30 cellular contexts compared by ENCODE assay signal in genomic region chr11:77055056-77055680, GRCh38. TPM values are rescaled to one million over a fixed set of nuclear protein-coding genes. Genes with fewer than 3 reads are reported as not detected.
A peak's percentile ranks its signal among the peaks of the same experiment; 100 is the strongest.
DNase-seq lines count a peak whose midpoint lies in the region; ATAC-seq, FAIRE-seq and TF ChIP-seq lines count a peak whose summit lies in the region.
"Had no signal": no experiment of that assay in that cellular context is flagged by ENCODE, and none has a peak within 500 bp of the region (broad histone marks: within the 10 kb centered on the region; RNA-seq: fewer than 3 reads in every experiment).

No MANE protein-coding gene starts in this region.

- H3K9me3 ChIP-seq in K562 (replicated peaks; ENCODE audit: control insufficient read depth, insufficient read depth, low read depth, low read length) (no peaks in the 10 kb centered on the region), neuronal stem cell (replicated peaks in 1 of 2; ENCODE audit: control insufficient read depth in 2 of 2, insufficient read depth in 1 of 2, low read depth in 1 of 2, low read length in 2 of 2) (peaks cover 7 to 8% of the 10 kb centered on the region in 2 donors)

- no peak overlapping the region for H4K8ac ChIP-seq in neuronal stem cell (ENCODE audit: low read depth, low read length)

- DNase-seq in NCI-H69 (lab: John Stamatoyannopoulos, UW), result peak; percentile 59
- no peak for DNase-seq in K562 (ENCODE audit: extremely low read depth in 1 of 4, low spot score in 3 of 4)
- DNase-seq in islet precursor cell, result peak; percentile 7
- no peak for DNase-seq in neuronal stem cell (ENCODE audit: low spot score)
- no peak for DNase-seq in activated CD4-positive, alpha-beta T cell treated with anti-CD3 and anti-CD28 coated beads for 1 hour
- DNase-seq in activated naive CD4-positive, alpha-beta T cell treated with anti-CD3 and anti-CD28 coated beads, Interleukin-2, amount 10 ng/mL, durations not matched to agents 7 days and 5 days, result no peak
- DNase-seq: CD4-positive, alpha-beta T cell; Kasumi-1; MV-4-11; NCI-H1105; NCI-H1436 treated with DMSO at 0.1 percent for 48 hours; NCI-H187 treated with DMSO at 0.1 percent for 48 hours; NCI-H446; NCI-H524 treated with DMSO at 0.1 percent for 48 hours; SHP77 had no signal

- no peaks in the 10 kb centered on the region for H3K9me1 ChIP-seq in K562 (ENCODE audit: control insufficient read depth, insufficient read depth, low read length)

- H2AFZ ChIP-seq in K562 (ENCODE audit: low read depth, low read length) (no peak overlapping the region), neuronal stem cell (ENCODE audit: low read length) (peak overlapping the region; percentile 50)

- H3K27ac Mint-ChIP-seq in activated naive CD4-positive, alpha-beta T cell treated with anti-CD3 and anti-CD28 coated beads, Interleukin-2, amount 10 ng/mL, durations not matched to agents 7 days and 5 days, result no peak overlapping the region
- H3K27ac Mint-ChIP-seq: CD4-positive, alpha-beta T cell had no signal

- no peaks in the 10 kb centered on the region for H3K36me3 Mint-ChIP-seq in activated naive CD4-positive, alpha-beta T cell treated with anti-CD3 and anti-CD28 coated beads, Interleukin-2, amount 10 ng/mL, durations not matched to agents 7 days and 5 days

- ATAC-seq in K562 (no peak), GM18517 (IDR thresholded peaks at IDR 0.05; ENCODE audit: unreplicated experiment) (no peak), GM19397 (IDR thresholded peaks at IDR 0.05; ENCODE audit: unreplicated experiment) (no peak)
- ATAC-seq: Panc1 had no signal

- peaks cover 15% of the 10 kb centered on the region for H3K27me3 Mint-ChIP-seq in activated naive CD4-positive, alpha-beta T cell treated with anti-CD3 and anti-CD28 coated beads, Interleukin-2, amount 10 ng/mL, durations not matched to agents 7 days and 5 days
- H3K27me3 Mint-ChIP-seq: CD4-positive, alpha-beta T cell had no signal

- H3K4ac ChIP-seq in neuronal stem cell (ENCODE audit: low read length), result no peak overlapping the region

- no TSS peak for BruUV-seq in K562 (replicated peaks; lab: Mats Ljungman, UMichigan)

- CTCF ChIA-PET in K562 (lab: Yijun Ruan, JAX; ENCODE audit: low intra/inter-chr PET ratio), result interaction anchor here (0.6 to 0.9 kb wide), 2 partner anchors 36 to 58 kb away, joined by 3 to 5 read pairs; no protein-coding TSS in a partner anchor
- CTCF ChIA-PET in activated naive CD4-positive, alpha-beta T cell treated with anti-CD3 and anti-CD28 coated beads, Interleukin-2, amount 10 ng/mL, durations not matched to agents 7 days and 5 days (lab: Charles Lee), result interaction anchor here (0.7 to 8.9 kb wide), 3 partner anchors 8 to 35 kb away, joined by 3 to 152 read pairs (median 3); no protein-coding TSS in a partner anchor

- H4K91ac ChIP-seq in neuronal stem cell (ENCODE audit: low read depth, low read length, poor library complexity), result no peak overlapping the region

- H3K4me3 ChIP-seq in K562, result no peak overlapping the region
- no peak overlapping the region for H3K4me3 ChIP-seq in neuronal stem cell (ENCODE audit: low read length in 2 of 2)
- H3K4me3 ChIP-seq: BLaER1 had no signal

- H2AK5ac ChIP-seq in neuronal stem cell (ENCODE audit: low read depth, low read length), result no peak overlapping the region

- no peak overlapping the region for H2BK5ac ChIP-seq in neuronal stem cell (ENCODE audit: low read length)

- no peak overlapping the region for H2BK12ac ChIP-seq in neuronal stem cell (ENCODE audit: low read length)

- H3K36me3 ChIP-seq in K562 (ENCODE audit: control insufficient read depth, insufficient read depth, low read length) (no peaks in the 10 kb centered on the region), neuronal stem cell (replicated peaks in 1 of 2; ENCODE audit: control insufficient read depth in 2 of 2, insufficient read depth in 2 of 2, low read length in 2 of 2) (no peaks in the 10 kb centered on the region)
- H3K36me3 ChIP-seq: BLaER1 had no signal

- H3K4me1 Mint-ChIP-seq in activated naive CD4-positive, alpha-beta T cell treated with anti-CD3 and anti-CD28 coated beads, Interleukin-2, amount 10 ng/mL, durations not matched to agents 7 days and 5 days, result no peaks in the 10 kb centered on the region

- POLR2A ChIA-PET in K562 (lab: Yijun Ruan, JAX), result interaction anchor here (0.6 to 1.3 kb wide), 3 partner anchors 67 to 315 kb away, joined by 3 read pairs; no protein-coding TSS in a partner anchor

- H3K4me2 ChIP-seq in K562 (ENCODE audit: insufficient read depth, low read length) (no peak overlapping the region), neuronal stem cell (ENCODE audit: insufficient read depth, low read length, poor library complexity, severe bottlenecking) (no peak overlapping the region)
- H3K4me2 ChIP-seq: BLaER1 had no signal

- H2BK15ac ChIP-seq in neuronal stem cell (ENCODE audit: low read length), result no peak overlapping the region

- H3K23ac ChIP-seq in neuronal stem cell (ENCODE audit: low read depth, low read length, poor library complexity), result no peak overlapping the region

- FAIRE-seq in K562 (lab: Jason Lieb, UNC), result no peak
- FAIRE-seq: A204.1, D721Med, G401.6, GM19239 had no signal

- no peak for TF ChIP-seq EP300 in K562 (IDR thresholded peaks at IDR 0.05; ENCODE audit: low read length)

- in situ Hi-C loops in K562 (cut with MboI), result no loop called here

- H4K20me1 ChIP-seq in K562 (replicated peaks; ENCODE audit: control insufficient read depth, insufficient read depth, low read length), result no peaks in the 10 kb centered on the region
- H4K20me1 ChIP-seq: BLaER1 had no signal

- no peak overlapping the region for H2BK120ac ChIP-seq in neuronal stem cell (ENCODE audit: low read depth, low read length)

- H3K9ac ChIP-seq in K562 (ENCODE audit: insufficient read depth in 1 of 2, low read depth in 2 of 2, low read length in 2 of 2) (no peak overlapping the region), neuronal stem cell (ENCODE audit: low read depth, low read length, poor library complexity) (no peak overlapping the region)
- H3K9ac ChIP-seq: BLaER1 had no signal

- H3K79me2 ChIP-seq in K562 (ENCODE audit: control insufficient read depth, insufficient read depth, low read length), result no peaks in the 10 kb centered on the region

- no peak for TF ChIP-seq CTCF in K562 (IDR thresholded peaks at IDR 0.05 in 2 of 3, conservative IDR thresholded peaks at IDR 0.05 in 1 of 3; ENCODE audit: insufficient read depth in 2 of 3, low read depth in 1 of 3, low read length in 3 of 3)

- peak overlapping the region; percentile 17 for H3K14ac ChIP-seq in neuronal stem cell (ENCODE audit: low read length)

- no peaks in the 10 kb centered on the region for H3K79me1 ChIP-seq in neuronal stem cell (ENCODE audit: low read depth, low read length)

- TF ChIP-seq POLR2A in K562 (conservative IDR thresholded peaks at IDR 0.05), result no peak

- no peak overlapping the region for H3K18ac ChIP-seq in neuronal stem cell (ENCODE audit: low read length)

- H3K27ac ChIP-seq in K562 (ENCODE audit: extremely low read depth, low read depth, low read length) (no peak overlapping the region), neuronal stem cell (replicated peaks; ENCODE audit: low read length) (no peak overlapping the region)
- H3K27ac ChIP-seq: BLaER1, RWPE1 had no signal

- H3K4me3 Mint-ChIP-seq in activated naive CD4-positive, alpha-beta T cell treated with anti-CD3 and anti-CD28 coated beads, Interleukin-2, amount 10 ng/mL, durations not matched to agents 7 days and 5 days, result no peak overlapping the region
- H3K4me3 Mint-ChIP-seq: CD4-positive, alpha-beta T cell had no signal

- H3K4me1 ChIP-seq in K562 (replicated peaks in 1 of 2; ENCODE audit: control insufficient read depth in 2 of 2, insufficient read depth in 2 of 2, low read length in 2 of 2), result peaks cover 8 to 15% of the 10 kb centered on the region in 2 experiments; a peak in 4 of 5 replicates
- H3K4me1 ChIP-seq in neuronal stem cell (ENCODE audit: control insufficient read depth in 2 of 2, insufficient read depth in 1 of 2, low read depth in 1 of 2, low read length in 2 of 2), result peaks cover 0 to 21% of the 10 kb centered on the region in 2 donors
- H3K4me1 ChIP-seq: BLaER1 had no signal

- WGBS in K562 (ENCODE audit: insufficient coverage, low coverage, missing lambda C conversion rate), result 8% methylated on average over 5 of the region's 5 CpGs
- WGBS in neuronal stem cell (ENCODE audit: extremely low coverage in 2 of 2, insufficient read length in 2 of 2, insufficient replicate concordance in 1 of 2), 2 donors, result no CpG with 5 or more reads among the region's 5 CpGs

- intact Hi-C loops in K562 (cut with micrococcal nuclease), result no loop called here

- H3K9me3 Mint-ChIP-seq in activated naive CD4-positive, alpha-beta T cell treated with anti-CD3 and anti-CD28 coated beads, Interleukin-2, amount 10 ng/mL, durations not matched to agents 7 days and 5 days, result peaks cover 13% of the 10 kb centered on the region

- TF ChIP-seq RAD21 in K562 (CRISPR knock-in tag; conservative IDR thresholded peaks at IDR 0.05 in 1 of 2, IDR thresholded peaks at IDR 0.05 in 1 of 2), result no peak

- H3K27me3 ChIP-seq in K562 (ENCODE audit: control insufficient read depth in 2 of 2, insufficient read depth in 2 of 2, low read length in 2 of 2) (peaks cover 2 to 12% of the 10 kb centered on the region in 2 experiments; a peak in 2 of 5 replicates), neuronal stem cell (ENCODE audit: control insufficient read depth in 3 of 3, insufficient read depth in 3 of 3, low read depth in 1 of 3, low read length in 3 of 3) (no peaks in the 10 kb centered on the region)
- H3K27me3 ChIP-seq: BLaER1 had no signal

RNA-seq across cellular contexts. Expression of gene CAPN5, which starts 11.6 kb away (rescaled TPM):
- total RNA-seq in K562 (2011; cell fraction: chromatin; rRNA removed; ENCODE audit: low replicate concordance), result 1.3 and 7.9 TPM in 2 replicates
- 2.8 TPM in 2 replicates for total RNA-seq in K562 (2011; cell fraction: nucleolus; rRNA removed)
- total RNA-seq in K562 (2011; cell fraction: nucleoplasm; rRNA removed), result 4.2 and 4.4 TPM in 2 replicates
- total RNA-seq in K562 (2014; rRNA removed) (0.36 TPM in 1 of 2 replicates, not detected in the other), K562 (2014; rRNA removed; fragmentation: Illumina TruSeq; extraction: Trizol) (0.04 TPM in 1 of 2 replicates, not detected in the other), K562 (2015; rRNA removed; fragmentation: Illumina TruSeq; extraction: Trizol) (0.14 TPM in 1 of 2 replicates, not detected in the other), K562 (2021) (0.40 and 0.44 TPM in 2 replicates)
- polyA plus RNA-seq in K562 (2011; rRNA removed) (0.43 and 1.7 TPM in 2 replicates), K562 (2014; fragmentation: Illumina TruSeq; extraction: Trizol) (0.13 and 0.44 TPM in 2 replicates), K562 (2014; fragmentation: Nextera tagmentation; extraction: Ambion mirVana) (not detected), K562 (2014; rRNA removed) (0.05 and 0.12 TPM in 2 replicates)
- 0.49 and 0.81 TPM in 2 replicates for polyA plus RNA-seq in K562 (2011; cell fraction: cytosol; rRNA removed)
- 4.4 and 6.0 TPM in 2 replicates for polyA plus RNA-seq in K562 (2011; cell fraction: nucleus; rRNA removed)
- polyA plus RNA-seq in K562 (2012), result 1.00 and 1.3 TPM in 2 replicates
- 0.53 and 0.84 TPM in 2 replicates for polyA minus RNA-seq in K562 (2011; rRNA and poly(A)+ RNA removed)
- 0.86 and 3.5 TPM in 2 replicates for polyA minus RNA-seq in K562 (2011; cell fraction: cytosol; rRNA and poly(A)+ RNA removed)
- 1.5 and 3.6 TPM in 2 replicates for polyA minus RNA-seq in K562 (2011; cell fraction: nucleus; rRNA and poly(A)+ RNA removed)
- 7.6 TPM for polyA plus RNA-seq in neuronal stem cell (2013, experiment 1 of 2)
- polyA plus RNA-seq in neuronal stem cell (2013, experiment 2 of 2), result 8.0 TPM

RNA-seq across cellular contexts. Expression of gene B3GNT6, which starts 21.0 kb away (rescaled TPM):
- total RNA-seq in K562 (2011; cell fraction: chromatin; rRNA removed; ENCODE audit: low replicate concordance), result 0.21 and 0.25 TPM in 2 replicates
- 0.33 TPM in 1 of 2 replicates, not detected in the other for total RNA-seq in K562 (2011; cell fraction: nucleolus; rRNA removed)
- total RNA-seq in K562 (2011; cell fraction: nucleoplasm; rRNA removed), result not detected in 2 replicates
- total RNA-seq in K562 (2014; rRNA removed) (not detected in 2 replicates), K562 (2014; rRNA removed; fragmentation: Illumina TruSeq; extraction: Trizol) (not detected in 2 replicates), K562 (2015; rRNA removed; fragmentation: Illumina TruSeq; extraction: Trizol) (not detected in 2 replicates), K562 (2021) (not detected in 2 replicates)
- polyA plus RNA-seq in K562 (2011; rRNA removed) (0.03 and 0.04 TPM in 2 replicates), K562 (2014; fragmentation: Illumina TruSeq; extraction: Trizol) (not detected in 2 replicates), K562 (2014; fragmentation: Nextera tagmentation; extraction: Ambion mirVana) (not detected), K562 (2014; rRNA removed) (not detected in 2 replicates)
- polyA plus RNA-seq in K562 (2011; cell fraction: cytosol; rRNA removed), result 0.03 and 0.12 TPM in 2 replicates
- not detected in 2 replicates for polyA plus RNA-seq in K562 (2011; cell fraction: nucleus; rRNA removed)
- 0.04 and 0.05 TPM in 2 replicates for polyA plus RNA-seq in K562 (2012)
- not detected in 2 replicates for polyA minus RNA-seq in K562 (2011; rRNA and poly(A)+ RNA removed)
- not detected in 2 replicates for polyA minus RNA-seq in K562 (2011; cell fraction: cytosol; rRNA and poly(A)+ RNA removed)
- polyA minus RNA-seq in K562 (2011; cell fraction: nucleus; rRNA and poly(A)+ RNA removed), result not detected in 2 replicates
- polyA plus RNA-seq in neuronal stem cell (2013, experiment 1 of 2), result not detected
- polyA plus RNA-seq in neuronal stem cell (2013, experiment 2 of 2), result not detected
- total RNA-seq: CD4-positive, alpha-beta T cell; Daoy; H4; MCF 10A; OCI-LY7; SK-MEL-5 had no signal
- polyA plus RNA-seq: AG04450 had no signal

RNA-seq across cellular contexts. Expression of gene OMP, which starts 47.5 kb away (rescaled TPM):
- total RNA-seq in K562 (2011; cell fraction: chromatin; rRNA removed; ENCODE audit: low replicate concordance), result 2.0 and 3.9 TPM in 2 replicates
- 2.4 and 4.2 TPM in 2 replicates for total RNA-seq in K562 (2011; cell fraction: nucleolus; rRNA removed)
- 1.1 and 1.8 TPM in 2 replicates for total RNA-seq in K562 (2011; cell fraction: nucleoplasm; rRNA removed)
- total RNA-seq in K562 (2014; rRNA removed) (not detected in 2 replicates), K562 (2014; rRNA removed; fragmentation: Illumina TruSeq; extraction: Trizol) (not detected in 2 replicates), K562 (2015; rRNA removed; fragmentation: Illumina TruSeq; extraction: Trizol) (not detected in 2 replicates), K562 (2021) (not detected in 2 replicates)
- polyA plus RNA-seq in K562 (2011; rRNA removed) (not detected in 2 replicates), K562 (2014; fragmentation: Illumina TruSeq; extraction: Trizol) (not detected in 2 replicates), K562 (2014; fragmentation: Nextera tagmentation; extraction: Ambion mirVana) (not detected), K562 (2014; rRNA removed) (not detected in 2 replicates)
- not detected in 2 replicates for polyA plus RNA-seq in K562 (2011; cell fraction: cytosol; rRNA removed)
- 0.74 and 0.86 TPM in 2 replicates for polyA plus RNA-seq in K562 (2011; cell fraction: nucleus; rRNA removed)
- polyA plus RNA-seq in K562 (2012), result 0.33 TPM in 1 of 2 replicates, not detected in the other
- polyA minus RNA-seq in K562 (2011; rRNA and poly(A)+ RNA removed), result not detected in 2 replicates
- not detected in 2 replicates for polyA minus RNA-seq in K562 (2011; cell fraction: cytosol; rRNA and poly(A)+ RNA removed)
- polyA minus RNA-seq in K562 (2011; cell fraction: nucleus; rRNA and poly(A)+ RNA removed), result 1.4 TPM in 1 of 2 replicates, not detected in the other
- not detected for polyA plus RNA-seq in neuronal stem cell (2013, experiment 1 of 2)
- not detected for polyA plus RNA-seq in neuronal stem cell (2013, experiment 2 of 2)
- total RNA-seq: CD4-positive, alpha-beta T cell; Daoy; H4; MCF 10A; OCI-LY7; SK-MEL-5 had no signal
- polyA plus RNA-seq: AG04450 had no signal

Comparison
In these comparisons a context has a peak if more than half of its experiments do, and no peak if none do; other contexts are left out.
1. DNase-seq: peak in NCI-H69 (single experiment) and islet precursor cell (single experiment); none in K562 (0 of 4), neuronal stem cell (single experiment), activated CD4-positive, alpha-beta T cell treated with anti-CD3 and anti-CD28 coated beads for 1 hour (single experiment) and activated naive CD4-positive, alpha-beta T cell treated with anti-CD3 and anti-CD28 coated beads, Interleukin-2, amount 10 ng/mL, durations not matched to agents 7 days and 5 days (single experiment).